9 cellular contexts compared by ENCODE assay signal in genomic region chr1:172894345-172895049, GRCh38.
DNase-seq lines count a peak whose midpoint lies in the region; ATAC-seq and TF ChIP-seq lines count a peak whose summit lies in the region.
"Had no signal": no experiment of that assay in that cellular context is flagged by ENCODE, and none has a peak within 500 bp of the region (broad histone marks: within the 10 kb centered on the region; RNA-seq: fewer than 3 reads in every experiment).

No MANE protein-coding gene starts in this region.

- H3K27me3 Mint-ChIP-seq in activated CD8-positive, alpha-beta T cell treated with anti-CD3 and anti-CD28 coated beads for 36 hours, result no peaks in the 10 kb centered on the region

- H3K4me2 ChIP-seq in parathyroid adenoma (ENCODE audit: low read length), result peak overlapping the region; percentile 44

- no peak overlapping the region for H2AFZ ChIP-seq in parathyroid adenoma

- DNase-seq in activated CD8-positive, alpha-beta T cell treated with anti-CD3 and anti-CD28 coated beads for 36 hours, result peak; percentile 26
- DNase-seq in putamen (ENCODE audit: low spot score), result no peak
- DNase-seq in NCI-H1048 (lab: John Stamatoyannopoulos, UW), result no peak
- DNase-seq: NCI-H526 treated with DMSO at 0.1 percent for 48 hours, T-helper 9 cell had no signal

- H3K9me3 ChIP-seq in parathyroid adenoma (ENCODE audit: control insufficient read depth, low read length), result no peaks in the 10 kb centered on the region

- intact Hi-C loops in activated CD8-positive, alpha-beta T cell treated with anti-CD3 and anti-CD28 coated beads for 36 hours (cut with micrococcal nuclease), result loop anchor here (2.0 to 10.0 kb wide), 5 partner anchors 24 to 300 kb away; no protein-coding TSS in a partner anchor

- no peaks in the 10 kb centered on the region for H3K36me3 Mint-ChIP-seq in activated CD8-positive, alpha-beta T cell treated with anti-CD3 and anti-CD28 coated beads for 36 hours (ENCODE audit: low read depth)

- H3K4me1 Mint-ChIP-seq in activated CD8-positive, alpha-beta T cell treated with anti-CD3 and anti-CD28 coated beads for 36 hours (ENCODE audit: low read depth), result peaks cover 47% of the 10 kb centered on the region

- H3K27ac Mint-ChIP-seq in activated CD8-positive, alpha-beta T cell treated with anti-CD3 and anti-CD28 coated beads for 36 hours, result peak overlapping the region; percentile 44

- H3K4me1 ChIP-seq in parathyroid adenoma, result no peaks in the 10 kb centered on the region

- no peak overlapping the region for H3K9ac ChIP-seq in parathyroid adenoma

- H3K79me2 ChIP-seq in parathyroid adenoma, result no peaks in the 10 kb centered on the region

- no peaks in the 10 kb centered on the region for H3K36me3 ChIP-seq in parathyroid adenoma (ENCODE audit: control insufficient read depth, insufficient read depth, low read length)

- peak; percentile 10 for ATAC-seq in GM19025 (IDR thresholded peaks at IDR 0.05; ENCODE audit: low read depth, unreplicated experiment)
- peak; percentile 34 for ATAC-seq in HG02852 (IDR thresholded peaks at IDR 0.05; ENCODE audit: unreplicated experiment)
- ATAC-seq in activated CD8-positive, alpha-beta T cell treated with anti-CD3 and anti-CD28 coated beads for 36 hours, result peak; percentile 31
- no peak for ATAC-seq in HG02798 (IDR thresholded peaks at IDR 0.05; ENCODE audit: poor library complexity, unreplicated experiment)

- no peak overlapping the region for H3K27ac ChIP-seq in parathyroid adenoma

- POLR2A ChIA-PET in activated CD8-positive, alpha-beta T cell treated with anti-CD3 and anti-CD28 coated beads for 36 hours (lab: Charles Lee), result interaction anchor here (0.6 to 3.4 kb wide), 11 partner anchors 11 to 403 kb away, joined by 3 to 17 read pairs (median 4); partner anchors contain the start of gene TNFSF4

- no peak overlapping the region for H3K4me3 ChIP-seq in parathyroid adenoma (ENCODE audit: low read depth, low read length)

- no peak for TF ChIP-seq CTCF in activated CD8-positive, alpha-beta T cell treated with anti-CD3 and anti-CD28 coated beads for 36 hours (IDR thresholded peaks at IDR 0.05)
- no peak for TF ChIP-seq CTCF in parathyroid adenoma (IDR thresholded peaks at IDR 0.05)

- peak overlapping the region; percentile 64 for H3K4me3 Mint-ChIP-seq in activated CD8-positive, alpha-beta T cell treated with anti-CD3 and anti-CD28 coated beads for 36 hours

- H3K27me3 ChIP-seq in parathyroid adenoma (ENCODE audit: control insufficient read depth, insufficient read depth, low read length), result no peaks in the 10 kb centered on the region

- no peaks in the 10 kb centered on the region for H3K9me3 Mint-ChIP-seq in activated CD8-positive, alpha-beta T cell treated with anti-CD3 and anti-CD28 coated beads for 36 hours

- CTCF ChIA-PET in activated CD8-positive, alpha-beta T cell treated with anti-CD3 and anti-CD28 coated beads for 36 hours (lab: Charles Lee), result interaction anchor here (0.8 to 2.2 kb wide), 12 partner anchors 10 to 312 kb away, joined by 3 to 15 read pairs (median 4); no protein-coding TSS in a partner anchor
